ENCODE assay signal across 26 cellular contexts in genomic region chr10:3109196-3109595, GRCh38.
"Had no signal": no experiment of that assay in that cellular context is flagged by ENCODE, and none has a peak within 500 bp of the region (broad histone marks: within the 10 kb centered on the region; RNA-seq: fewer than 3 reads in every experiment).

No MANE protein-coding gene starts in this region.

- H3K4me3 Mint-ChIP-seq: activated CD8-positive, alpha-beta memory T cell treated with anti-CD3 and anti-CD28 coated beads, Interleukin-2, amount 10 ng/mL, durations not matched to agents 7 days and 5 days; activated naive CD4-positive, alpha-beta T cell treated with anti-CD3 and anti-CD28 coated beads for 36 hours; activated naive CD8-positive, alpha-beta T cell; activated T-helper 17 cell treated with anti-CD3 and anti-CD28 coated beads, Interleukin-2, amount 50 U/mL, for 72 hours; WTC11 had no signal

- H3K4me3 ChIP-seq: MG63, SJSA1 had no signal

- DNase-seq: activated CD4-positive, alpha-beta T cell treated with anti-CD3 and anti-CD28 coated beads for 48 hours; activated CD4-positive, alpha-beta T cell treated with anti-CD3 and anti-CD28 coated beads, Interleukin-2, amount 50 U/mL, for 48 hours; activated CD4-positive, CD25-positive, alpha-beta regulatory T cell treated with anti-CD3 and anti-CD28 coated beads, Interleukin-2, amount 50 U/mL, for 72 hours; activated CD8-positive, alpha-beta memory T cell treated with anti-CD3 and anti-CD28 coated beads, Interleukin-2, amount 10 ng/mL, durations not matched to agents 7 days and 5 days; activated gamma-delta T cell; activated naive CD4-positive, alpha-beta T cell treated with anti-CD3 and anti-CD28 coated beads for 36 hours; activated T-cell treated with anti-CD3 and anti-CD28 coated beads, Interleukin-2, amount 50 U/mL, for 48 hours; amygdala; caudate nucleus; MG63; MV-4-11; NCI-H1092 treated with DMSO at 0.1 percent for 48 hours; NCI-H1417 treated with DMSO at 0.1 percent for 48 hours; NCI-H1694 treated with DMSO at 0.1 percent for 48 hours; NCI-H2029 treated with DMSO at 0.1 percent for 48 hours; NCI-H345; NCI-H510A; NCI-H526 treated with DMSO at 0.1 percent for 48 hours; NCI-H82; SHP77; SW 1271 had no signal

- ATAC-seq: activated CD8-positive, alpha-beta memory T cell treated with anti-CD3 and anti-CD28 coated beads, Interleukin-2, amount 10 ng/mL, durations not matched to agents 7 days and 5 days; activated T-helper 17 cell treated with anti-CD3 and anti-CD28 coated beads, Interleukin-2, amount 50 U/mL, for 72 hours; SK-N-SH treated with all-trans-retinoic acid at 6 μM for 48 hours; WTC11 had no signal

- H3K27me3 Mint-ChIP-seq: activated CD8-positive, alpha-beta memory T cell treated with anti-CD3 and anti-CD28 coated beads, Interleukin-2, amount 10 ng/mL, durations not matched to agents 7 days and 5 days; activated naive CD8-positive, alpha-beta T cell; activated T-helper 17 cell treated with anti-CD3 and anti-CD28 coated beads, Interleukin-2, amount 50 U/mL, for 72 hours had no signal

- H3K27ac Mint-ChIP-seq: activated CD8-positive, alpha-beta memory T cell treated with anti-CD3 and anti-CD28 coated beads, Interleukin-2, amount 10 ng/mL, durations not matched to agents 7 days and 5 days; activated naive CD4-positive, alpha-beta T cell treated with anti-CD3 and anti-CD28 coated beads for 36 hours; activated naive CD8-positive, alpha-beta T cell; activated T-helper 17 cell treated with anti-CD3 and anti-CD28 coated beads, Interleukin-2, amount 50 U/mL, for 72 hours; WTC11 had no signal

- H3K4me1 Mint-ChIP-seq: WTC11 had no signal

- H3K27me3 ChIP-seq: MG63, SJSA1 had no signal

- H3K9me3 ChIP-seq: MG63, SJSA1 had no signal

- H3K9me3 Mint-ChIP-seq: activated naive CD4-positive, alpha-beta T cell treated with anti-CD3 and anti-CD28 coated beads for 36 hours; activated T-helper 17 cell treated with anti-CD3 and anti-CD28 coated beads, Interleukin-2, amount 50 U/mL, for 72 hours had no signal

- H3K27ac ChIP-seq: SJSA1 had no signal
